31 cellular contexts compared by ENCODE assay signal in genomic region chr18:32545631-32546030, GRCh38.
DNase-seq lines count a peak whose midpoint lies in the region; ATAC-seq and TF ChIP-seq lines count a peak whose summit lies in the region.
"Had no signal": no experiment of that assay in that cellular context is flagged by ENCODE, and none has a peak within 500 bp of the region (broad histone marks: within the 10 kb centered on the region; RNA-seq: fewer than 3 reads in every experiment).

No MANE protein-coding gene starts in this region.

- no peak for TF ChIP-seq EP300 in esophagus muscularis mucosa (IDR thresholded peaks at IDR 0.05)

- H3K27me3 Mint-ChIP-seq in activated CD4-positive, alpha-beta T cell treated with anti-CD3 and anti-CD28 coated beads, Interleukin-2, amount 10 ng/mL, durations not matched to agents 24 days and 14 days = peaks cover 7% of the 10 kb centered on the region
- H3K27me3 Mint-ChIP-seq in activated CD4-positive, alpha-beta T cell treated with anti-CD3 and anti-CD28 coated beads for 36 hours = peaks cover 13% of the 10 kb centered on the region

- POLR2A ChIA-PET in activated CD4-positive, alpha-beta T cell treated with anti-CD3 and anti-CD28 coated beads for 36 hours (lab: Charles Lee) = no interaction called here

- H3K27ac ChIP-seq in esophagus muscularis mucosa (replicated peaks in 1 of 4) = no peak overlapping the region
- H3K27ac ChIP-seq: 22Rv1; A549; BLaER1; BLaER1 treated with 17β-estradiol and CSF1 and Interleukin-3, amounts not matched to agents 10 nM and 100 nM; C4-2B had no signal

- CTCF ChIA-PET in activated CD4-positive, alpha-beta T cell treated with anti-CD3 and anti-CD28 coated beads for 36 hours (lab: Charles Lee) = no interaction called here

- ATAC-seq in activated CD4-positive, alpha-beta T cell treated with anti-CD3 and anti-CD28 coated beads for 36 hours = no peak
- ATAC-seq: A549; CD8-positive, alpha-beta T cell had no signal

- intact Hi-C loops in activated CD4-positive, alpha-beta T cell treated with anti-CD3 and anti-CD28 coated beads, Interleukin-2, amount 10 ng/mL, durations not matched to agents 24 days and 14 days (cut with micrococcal nuclease) = no loop called here
- intact Hi-C loops in activated CD4-positive, alpha-beta T cell treated with anti-CD3 and anti-CD28 coated beads for 36 hours (cut with DNase I, micrococcal nuclease) = no loop called here
- intact Hi-C loops in esophagus muscularis mucosa (cut with DNase I) = no loop called here

- 97% methylated on average over 2 of the region's 2 CpGs for WGBS in esophagus muscularis mucosa

- H3K4me3 Mint-ChIP-seq in activated CD4-positive, alpha-beta T cell treated with anti-CD3 and anti-CD28 coated beads, Interleukin-2, amount 10 ng/mL, durations not matched to agents 24 days and 14 days = no peak overlapping the region
- no peak overlapping the region for H3K4me3 Mint-ChIP-seq in activated CD4-positive, alpha-beta T cell treated with anti-CD3 and anti-CD28 coated beads for 36 hours
- H3K4me3 Mint-ChIP-seq: B cell; CD14-positive monocyte; CD4-positive, alpha-beta memory T cell; CD4-positive, alpha-beta T cell; CD4-positive, CD25-positive, alpha-beta regulatory T cell; CD8-positive, alpha-beta memory T cell; CD8-positive, alpha-beta T cell had no signal

- no peaks in the 10 kb centered on the region for H3K9me3 Mint-ChIP-seq in activated CD4-positive, alpha-beta T cell treated with anti-CD3 and anti-CD28 coated beads, Interleukin-2, amount 10 ng/mL, durations not matched to agents 24 days and 14 days
- H3K9me3 Mint-ChIP-seq in activated CD4-positive, alpha-beta T cell treated with anti-CD3 and anti-CD28 coated beads for 36 hours (ENCODE audit: low read depth) = no peaks in the 10 kb centered on the region
- H3K9me3 Mint-ChIP-seq: CD14-positive monocyte; CD4-positive, alpha-beta memory T cell; CD4-positive, alpha-beta T cell; CD8-positive, alpha-beta memory T cell; CD8-positive, alpha-beta T cell had no signal

- H3K4me3 ChIP-seq in esophagus muscularis mucosa = no peak overlapping the region
- H3K4me3 ChIP-seq: A549; BLaER1; BLaER1 treated with 17β-estradiol and CSF1 and Interleukin-3, amounts not matched to agents 10 nM and 100 nM had no signal

- H3K9me3 ChIP-seq in esophagus muscularis mucosa = no peaks in the 10 kb centered on the region
- H3K9me3 ChIP-seq: A549; BE2C; BLaER1; BLaER1 treated with 17β-estradiol and CSF1 and Interleukin-3, amounts not matched to agents 10 nM and 100 nM; Caco-2 had no signal

- TF ChIP-seq POLR2A in esophagus muscularis mucosa (IDR thresholded peaks at IDR 0.05; ENCODE audit: low read depth) = no peak

- DNase-seq in activated CD4-positive, alpha-beta T cell treated with anti-CD3 and anti-CD28 coated beads, Interleukin-2, amount 10 ng/mL, durations not matched to agents 24 days and 14 days = peak; percentile 8
- DNase-seq in activated CD4-positive, alpha-beta T cell treated with anti-CD3 and anti-CD28 coated beads for 36 hours = no peak
- DNase-seq in esophagus muscularis mucosa (ENCODE audit: extremely low spot score) (peak; percentile 91), RKO (ENCODE audit: low spot score) (no peak)
- DNase-seq: 8988T; ACHN; AML-193; BE2C; C1 segment of cervical spinal cord; Caco-2; Calu3; CD4-positive, alpha-beta memory T cell; CD4-positive, alpha-beta T cell; CD4-positive, CD25-positive, alpha-beta regulatory T cell; CD8-positive, alpha-beta memory T cell; CD8-positive, alpha-beta T cell; COR-L47; DMS 273 treated with DMSO at 0.1 percent for 48 hours; DMS153; DMS53; DMS79; DMS79 treated with DMSO at 0.1 percent for 48 hours; DND-41; EL had no signal

- TF ChIP-seq CTCF in esophagus muscularis mucosa (IDR thresholded peaks at IDR 0.05) = no peak

- no peak overlapping the region for H3K27ac Mint-ChIP-seq in activated CD4-positive, alpha-beta T cell treated with anti-CD3 and anti-CD28 coated beads, Interleukin-2, amount 10 ng/mL, durations not matched to agents 24 days and 14 days
- no peak overlapping the region for H3K27ac Mint-ChIP-seq in activated CD4-positive, alpha-beta T cell treated with anti-CD3 and anti-CD28 coated beads for 36 hours
- H3K27ac Mint-ChIP-seq: B cell; CD14-positive monocyte; CD4-positive, alpha-beta memory T cell; CD4-positive, alpha-beta T cell; CD4-positive, CD25-positive, alpha-beta regulatory T cell; CD8-positive, alpha-beta T cell had no signal

- no peaks in the 10 kb centered on the region for H3K4me1 ChIP-seq in esophagus muscularis mucosa
- H3K4me1 ChIP-seq: A549; BE2C; BLaER1; BLaER1 treated with 17β-estradiol and CSF1 and Interleukin-3, amounts not matched to agents 10 nM and 100 nM; Caco-2 had no signal

- no peaks in the 10 kb centered on the region for H3K36me3 ChIP-seq in esophagus muscularis mucosa
- H3K36me3 ChIP-seq: BE2C; BLaER1; BLaER1 treated with 17β-estradiol and CSF1 and Interleukin-3, amounts not matched to agents 10 nM and 100 nM had no signal

- H3K27me3 ChIP-seq in esophagus muscularis mucosa = no peaks in the 10 kb centered on the region
- H3K27me3 ChIP-seq: BE2C; BLaER1; BLaER1 treated with 17β-estradiol and CSF1 and Interleukin-3, amounts not matched to agents 10 nM and 100 nM had no signal

- H3K36me3 Mint-ChIP-seq in activated CD4-positive, alpha-beta T cell treated with anti-CD3 and anti-CD28 coated beads, Interleukin-2, amount 10 ng/mL, durations not matched to agents 24 days and 14 days (ENCODE audit: low read depth) = no peaks in the 10 kb centered on the region
- no peaks in the 10 kb centered on the region for H3K36me3 Mint-ChIP-seq in activated CD4-positive, alpha-beta T cell treated with anti-CD3 and anti-CD28 coated beads for 36 hours (ENCODE audit: low read depth)
- H3K36me3 Mint-ChIP-seq: CD14-positive monocyte; CD4-positive, alpha-beta memory T cell; CD4-positive, CD25-positive, alpha-beta regulatory T cell; CD8-positive, alpha-beta memory T cell; CD8-positive, alpha-beta T cell had no signal

- no peaks in the 10 kb centered on the region for H3K4me1 Mint-ChIP-seq in activated CD4-positive, alpha-beta T cell treated with anti-CD3 and anti-CD28 coated beads, Interleukin-2, amount 10 ng/mL, durations not matched to agents 24 days and 14 days
- H3K4me1 Mint-ChIP-seq in activated CD4-positive, alpha-beta T cell treated with anti-CD3 and anti-CD28 coated beads for 36 hours = no peaks in the 10 kb centered on the region
- H3K4me1 Mint-ChIP-seq: B cell; CD14-positive monocyte; CD4-positive, alpha-beta memory T cell; CD8-positive, alpha-beta memory T cell had no signal

Comparison
In these comparisons a context has a peak if more than half of its experiments do, and no peak if none do; other contexts are left out.
1. DNase-seq: peak in activated CD4-positive, alpha-beta T cell treated with anti-CD3 and anti-CD28 coated beads, Interleukin-2, amount 10 ng/mL, durations not matched to agents 24 days and 14 days (single experiment) and esophagus muscularis mucosa (single experiment); none in activated CD4-positive, alpha-beta T cell treated with anti-CD3 and anti-CD28 coated beads for 36 hours (single experiment) and RKO (single experiment).